Comparison of ENCODE assay signal across 8 cellular contexts in the genomic region with DNA sequence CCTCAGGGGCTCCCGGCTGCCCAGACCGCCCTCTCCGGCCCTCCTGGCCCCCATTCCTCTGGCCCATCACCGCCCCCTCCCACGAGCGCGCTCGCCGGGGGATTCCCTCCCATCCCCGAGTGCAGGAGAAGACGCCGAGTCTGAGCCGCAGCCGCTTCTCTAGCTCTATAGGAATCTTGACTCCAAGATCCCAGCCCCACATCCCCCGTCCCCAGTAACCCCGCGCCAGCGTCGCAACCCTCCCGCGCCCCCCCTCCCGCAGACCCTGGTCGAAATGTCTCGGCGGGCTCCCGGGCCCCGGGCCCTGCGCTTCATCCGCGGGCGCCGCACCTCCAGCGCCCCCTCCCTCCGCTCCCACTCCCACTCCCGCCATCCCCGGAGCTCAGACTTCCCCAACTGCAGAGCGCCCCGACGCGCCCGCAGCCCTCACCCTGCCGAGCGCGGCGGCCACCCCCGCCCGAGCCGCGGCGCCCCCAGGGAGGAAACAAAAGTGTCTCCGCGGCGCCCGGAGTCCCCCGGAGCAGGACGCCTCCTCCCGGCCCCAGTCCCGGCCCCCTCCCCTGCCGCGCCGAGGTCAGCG. TPM values are rescaled to one million over a fixed set of nuclear protein-coding genes. Genes with fewer than 3 reads are reported as not detected.
A peak's percentile ranks its signal among the peaks of the same experiment; 100 is the strongest.
DNase-seq lines count a peak whose midpoint lies in the region; ATAC-seq and TF ChIP-seq lines count a peak whose summit lies in the region.

No MANE protein-coding gene starts in this region.

- H3K36me3 Mint-ChIP-seq in CD4-positive, CD25-positive, alpha-beta regulatory T cell: peaks cover 12% of the 10 kb centered on the region

- peak; percentile 7 to 8 for ATAC-seq in CD4-positive, CD25-positive, alpha-beta regulatory T cell (ENCODE audit: low read depth in 2 of 2)
- peak; percentile 15 for ATAC-seq in GM21381 (IDR thresholded peaks at IDR 0.05; ENCODE audit: unreplicated experiment)

- peak overlapping the region; percentile 75 for H3K27ac ChIP-seq in CD4-positive, CD25-positive, alpha-beta regulatory T cell (ENCODE audit: insufficient read depth, low read length, poor library complexity, severe bottlenecking)
- H3K27ac ChIP-seq in angular gyrus (ENCODE audit: low read depth, low read length) (peak overlapping the region; percentile 88), iPS-18a (ENCODE audit: low read length) (no peak overlapping the region)

- peaks cover 31% of the 10 kb centered on the region for H3K27me3 Mint-ChIP-seq in CD4-positive, CD25-positive, alpha-beta regulatory T cell

- TF ChIP-seq POLR2A in erythroblast (IDR thresholded peaks at IDR 0.05; ENCODE audit: low read length): no peak

- no peaks in the 10 kb centered on the region for H3K9me3 ChIP-seq in CD4-positive, CD25-positive, alpha-beta regulatory T cell (ENCODE audit: control insufficient read depth in 2 of 2, low read length in 2 of 2)
- H3K9me3 ChIP-seq in iPS-18a (ENCODE audit: control insufficient read depth, low read depth, low read length): no peaks in the 10 kb centered on the region

- H3K27me3 ChIP-seq in CD4-positive, CD25-positive, alpha-beta regulatory T cell (ENCODE audit: control insufficient read depth, insufficient read depth, low read length): peaks cover 2% of the 10 kb centered on the region
- H3K27me3 ChIP-seq in iPS-18a (ENCODE audit: control insufficient read depth, insufficient read depth, low read length): peaks cover 38% of the 10 kb centered on the region

- H3K9ac ChIP-seq in iPS-18a (ENCODE audit: low read length): peak overlapping the region; percentile 48

- H3K4me3 ChIP-seq in CD4-positive, CD25-positive, alpha-beta regulatory T cell (ENCODE audit: low read depth, low read length): no peak overlapping the region
- H3K4me3 ChIP-seq in iPS-18a (ENCODE audit: low read length): peak overlapping the region; percentile 73

- peaks cover 30% of the 10 kb centered on the region for H3K4me1 ChIP-seq in CD4-positive, CD25-positive, alpha-beta regulatory T cell (ENCODE audit: control insufficient read depth, insufficient read depth, low read length, poor library complexity, severe bottlenecking)
- H3K4me1 ChIP-seq in iPS-18a (ENCODE audit: control insufficient read depth, low read depth, low read length): peaks cover 14% of the 10 kb centered on the region

- H3K4me1 Mint-ChIP-seq in CD4-positive, CD25-positive, alpha-beta regulatory T cell: peaks cover 13 to 59% (median 32%) of the 10 kb centered on the region in 4 donors

- peak in 1 of 3 donors; percentile 5 for DNase-seq in CD4-positive, CD25-positive, alpha-beta regulatory T cell
- DNase-seq in M059J (ENCODE audit: low read depth) (peak; percentile 7), erythroblast (lab: John Stamatoyannopoulos, UW) (no peak), NCI-H510A treated with DMSO at 0.1 percent for 48 hours (lab: John Stamatoyannopoulos, UW) (no peak)
- DNase-seq in stimulated activated CD4-positive, alpha-beta T cell treated with anti-CD3 and anti-CD28 coated beads, Interleukin-15, amount 100 ng/mL, for 24 hours: peak; percentile 46

- H3K36me3 ChIP-seq in CD4-positive, CD25-positive, alpha-beta regulatory T cell (ENCODE audit: control insufficient read depth, insufficient read depth, low read length): no peaks in the 10 kb centered on the region
- H3K36me3 ChIP-seq in iPS-18a (ENCODE audit: control insufficient read depth, low read depth, low read length): no peaks in the 10 kb centered on the region

- H3K9me3 Mint-ChIP-seq in CD4-positive, CD25-positive, alpha-beta regulatory T cell: peaks cover 0 to 3% (median 0%) of the 10 kb centered on the region in 7 donors

- H3K27ac Mint-ChIP-seq in CD4-positive, CD25-positive, alpha-beta regulatory T cell: peak overlapping the region; percentile 97 to 100 (median 97)

- peak overlapping the region; percentile 92 to 98 (median 96) for H3K4me3 Mint-ChIP-seq in CD4-positive, CD25-positive, alpha-beta regulatory T cell

RNA-seq across cellular contexts. Expression of gene ELMO1, which starts 0.5 kb away (rescaled TPM):
- 162 TPM for total RNA-seq in CD4-positive, CD25-positive, alpha-beta regulatory T cell
- 10 to 100 TPM; 39.5 to 56.0 (median 51.5) TPM for polyA plus RNA-seq in CD4-positive, CD25-positive, alpha-beta regulatory T cell
- total RNA-seq in M059J (2014; rRNA removed; shearing (Covaris generic)): 21.7 and 36.3 TPM in 2 replicates

Comparison
In these comparisons a context has a peak if more than half of its experiments do, and no peak if none do; other contexts are left out.
1. DNase-seq: peak in M059J (single experiment) and stimulated activated CD4-positive, alpha-beta T cell treated with anti-CD3 and anti-CD28 coated beads, Interleukin-15, amount 100 ng/mL, for 24 hours (single experiment); none in erythroblast (0 of 2) and NCI-H510A treated with DMSO at 0.1 percent for 48 hours (single experiment).